1 cellular context compared by ENCODE assay signal in the genomic region with DNA sequence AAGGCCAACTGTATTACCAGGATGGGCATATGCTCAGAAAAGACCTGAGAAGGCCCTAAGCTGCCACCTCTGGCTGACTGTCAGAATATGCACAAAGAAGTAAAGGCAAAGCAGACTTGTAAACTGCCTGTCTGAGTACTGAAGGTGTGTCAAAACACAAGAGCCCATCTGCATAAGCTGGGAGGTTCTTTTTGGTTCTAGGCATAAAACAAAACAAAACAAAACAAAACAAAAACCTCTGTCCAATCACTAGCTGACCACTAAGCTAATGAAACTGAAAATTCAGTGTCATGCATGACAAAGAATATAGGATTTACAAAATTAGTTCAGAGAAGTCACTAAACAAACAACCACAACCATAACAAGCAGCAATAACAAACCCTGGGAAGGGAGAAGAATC.
TF ChIP-seq lines count a peak whose summit lies in the region.

No MANE protein-coding gene starts in this region.

TF ChIP-seq in HCT116, 20 proteins besides CTCF, POLR2A, EP300 and RAD21:
- TF ChIP-seq, protein P1, sequence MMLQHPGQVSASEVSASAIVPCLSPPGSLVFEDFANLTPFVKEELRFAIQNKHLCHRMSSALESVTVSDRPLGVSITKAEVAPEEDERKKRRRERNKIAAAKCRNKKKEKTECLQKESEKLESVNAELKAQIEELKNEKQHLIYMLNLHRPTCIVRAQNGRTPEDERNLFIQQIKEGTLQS (IDR thresholded peaks at IDR 0.05) = no peak
- TF ChIP-seq POLR2AphosphoS5 (IDR thresholded peaks at IDR 0.05; ENCODE audit: low read depth, low read length) = no peak
- TF ChIP-seq JUND (IDR thresholded peaks at IDR 0.05) = no peak
- TF ChIP-seq, protein P2, sequence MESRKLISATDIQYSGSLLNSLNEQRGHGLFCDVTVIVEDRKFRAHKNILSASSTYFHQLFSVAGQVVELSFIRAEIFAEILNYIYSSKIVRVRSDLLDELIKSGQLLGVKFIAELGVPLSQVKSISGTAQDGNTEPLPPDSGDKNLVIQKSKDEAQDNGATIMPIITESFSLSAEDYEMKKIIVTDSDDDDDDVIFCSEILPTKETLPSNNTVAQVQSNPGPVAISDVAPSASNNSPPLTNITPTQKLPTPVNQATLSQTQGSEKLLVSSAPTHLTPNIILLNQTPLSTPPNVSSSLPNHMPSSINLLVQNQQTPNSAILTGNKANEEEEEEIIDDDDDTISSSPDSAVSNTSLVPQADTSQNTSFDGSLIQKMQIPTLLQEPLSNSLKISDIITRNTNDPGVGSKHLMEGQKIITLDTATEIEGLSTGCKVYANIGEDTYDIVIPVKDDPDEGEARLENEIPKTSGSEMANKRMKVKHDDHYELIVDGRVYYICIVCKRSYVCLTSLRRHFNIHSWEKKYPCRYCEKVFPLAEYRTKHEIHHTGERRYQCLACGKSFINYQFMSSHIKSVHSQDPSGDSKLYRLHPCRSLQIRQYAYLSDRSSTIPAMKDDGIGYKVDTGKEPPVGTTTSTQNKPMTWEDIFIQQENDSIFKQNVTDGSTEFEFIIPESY (IDR thresholded peaks at IDR 0.05; ENCODE audit: extremely low read depth, insufficient replicate concordance, low read length) = no peak
- TF ChIP-seq EZH2 (IDR thresholded peaks at IDR 0.05) = no peak
- TF ChIP-seq ZNF274 (IDR thresholded peaks at IDR 0.05; ENCODE audit: low read depth, low read length) = no peak
- TF ChIP-seq SIN3A (IDR thresholded peaks at IDR 0.05; ENCODE audit: low read depth) = no peak
- TF ChIP-seq, protein P3, sequence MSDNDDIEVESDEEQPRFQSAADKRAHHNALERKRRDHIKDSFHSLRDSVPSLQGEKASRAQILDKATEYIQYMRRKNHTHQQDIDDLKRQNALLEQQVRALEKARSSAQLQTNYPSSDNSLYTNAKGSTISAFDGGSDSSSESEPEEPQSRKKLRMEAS (IDR thresholded peaks at IDR 0.05) = no peak
- no peak for TF ChIP-seq CBX3 (IDR thresholded peaks at IDR 0.05; ENCODE audit: low read depth)
- TF ChIP-seq TCF7L2 (IDR thresholded peaks at IDR 0.05; ENCODE audit: borderline replicate concordance, extremely low read depth, insufficient read depth, insufficient read length) = no peak
- TF ChIP-seq CEBPB (IDR thresholded peaks at IDR 0.05; ENCODE audit: low read depth) = no peak
- TF ChIP-seq, protein P4, sequence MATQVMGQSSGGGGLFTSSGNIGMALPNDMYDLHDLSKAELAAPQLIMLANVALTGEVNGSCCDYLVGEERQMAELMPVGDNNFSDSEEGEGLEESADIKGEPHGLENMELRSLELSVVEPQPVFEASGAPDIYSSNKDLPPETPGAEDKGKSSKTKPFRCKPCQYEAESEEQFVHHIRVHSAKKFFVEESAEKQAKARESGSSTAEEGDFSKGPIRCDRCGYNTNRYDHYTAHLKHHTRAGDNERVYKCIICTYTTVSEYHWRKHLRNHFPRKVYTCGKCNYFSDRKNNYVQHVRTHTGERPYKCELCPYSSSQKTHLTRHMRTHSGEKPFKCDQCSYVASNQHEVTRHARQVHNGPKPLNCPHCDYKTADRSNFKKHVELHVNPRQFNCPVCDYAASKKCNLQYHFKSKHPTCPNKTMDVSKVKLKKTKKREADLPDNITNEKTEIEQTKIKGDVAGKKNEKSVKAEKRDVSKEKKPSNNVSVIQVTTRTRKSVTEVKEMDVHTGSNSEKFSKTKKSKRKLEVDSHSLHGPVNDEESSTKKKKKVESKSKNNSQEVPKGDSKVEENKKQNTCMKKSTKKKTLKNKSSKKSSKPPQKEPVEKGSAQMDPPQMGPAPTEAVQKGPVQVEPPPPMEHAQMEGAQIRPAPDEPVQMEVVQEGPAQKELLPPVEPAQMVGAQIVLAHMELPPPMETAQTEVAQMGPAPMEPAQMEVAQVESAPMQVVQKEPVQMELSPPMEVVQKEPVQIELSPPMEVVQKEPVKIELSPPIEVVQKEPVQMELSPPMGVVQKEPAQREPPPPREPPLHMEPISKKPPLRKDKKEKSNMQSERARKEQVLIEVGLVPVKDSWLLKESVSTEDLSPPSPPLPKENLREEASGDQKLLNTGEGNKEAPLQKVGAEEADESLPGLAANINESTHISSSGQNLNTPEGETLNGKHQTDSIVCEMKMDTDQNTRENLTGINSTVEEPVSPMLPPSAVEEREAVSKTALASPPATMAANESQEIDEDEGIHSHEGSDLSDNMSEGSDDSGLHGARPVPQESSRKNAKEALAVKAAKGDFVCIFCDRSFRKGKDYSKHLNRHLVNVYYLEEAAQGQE (IDR thresholded peaks at IDR 0.05; ENCODE audit: low read depth) = no peak
- TF ChIP-seq ELF1 (IDR thresholded peaks at IDR 0.05; ENCODE audit: borderline replicate concordance, low read depth) = no peak
- TF ChIP-seq EGR1 (IDR thresholded peaks at IDR 0.05; ENCODE audit: low read depth) = no peak
- TF ChIP-seq YY1 (IDR thresholded peaks at IDR 0.05; ENCODE audit: extremely low read depth, insufficient replicate concordance, low read depth, low read length) = no peak
